Comparison of ENCODE assay signal across 8 cellular contexts in the genomic region with DNA sequence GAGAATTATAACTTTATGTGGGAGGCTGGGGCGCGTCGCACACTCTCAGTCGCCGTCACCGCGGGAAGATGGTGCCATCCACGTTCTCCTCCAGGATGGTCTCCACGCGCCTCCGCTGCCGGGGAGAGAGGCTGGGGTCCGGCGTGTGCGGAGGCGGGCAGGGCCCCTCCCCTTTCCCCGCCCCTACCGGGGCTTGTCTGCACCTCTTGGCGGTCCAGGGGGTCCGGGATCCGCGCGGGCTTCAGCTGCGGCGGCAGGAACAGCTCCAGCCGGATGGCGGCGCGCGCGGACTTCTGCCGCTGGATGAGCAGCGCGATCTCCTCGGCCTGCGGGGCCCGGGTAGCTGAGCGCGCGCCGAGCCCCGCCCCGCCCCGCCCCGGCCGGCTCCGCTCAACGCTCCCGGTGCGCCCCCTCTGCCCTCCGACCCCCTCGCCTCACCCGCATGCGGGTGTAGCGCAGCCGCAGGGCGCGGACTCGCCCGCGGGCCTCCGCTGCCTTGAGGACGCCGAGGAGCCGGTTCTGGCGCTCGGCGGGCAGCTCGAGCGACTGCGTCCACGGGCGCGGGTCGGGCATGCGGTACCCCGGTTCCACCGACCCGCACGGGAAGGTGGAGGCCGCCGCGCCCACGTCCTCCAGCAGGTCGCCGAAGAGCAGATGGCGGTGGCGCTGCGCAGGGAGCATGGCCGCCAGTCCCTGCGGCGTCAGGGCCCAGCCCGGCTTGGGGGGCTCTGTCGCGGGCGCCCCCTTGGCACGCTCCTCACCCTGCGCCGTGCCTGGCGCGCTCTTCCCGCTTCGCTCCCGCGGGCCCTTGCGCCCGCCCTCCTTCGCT. TPM values are rescaled to one million over a fixed set of nuclear protein-coding genes. Genes with fewer than 3 reads are reported as not detected.
DNase-seq lines count a peak whose midpoint lies in the region; ATAC-seq, FAIRE-seq and TF ChIP-seq lines count a peak whose summit lies in the region.

No MANE protein-coding gene starts in this region.

- H3K9me3 ChIP-seq in SJSA1 (replicated peaks) = peaks cover 6% of the 10 kb centered on the region
- no peaks in the 10 kb centered on the region for H3K9me3 ChIP-seq in pancreas

- H3K36me3 ChIP-seq in SJSA1 (no peaks in the 10 kb centered on the region; the same call in 1 of the 2 replicates), pancreas (no peaks in the 10 kb centered on the region), urinary bladder (ENCODE audit: insufficient read depth) (no peaks in the 10 kb centered on the region)

- TF ChIP-seq CTCF in pancreas (IDR thresholded peaks at IDR 0.05) = peak in 3 of 4 donors; percentile 29 to 47 (median 32)

- peak overlapping the region; percentile 35 for H3K4me3 ChIP-seq in SJSA1
- H3K4me3 ChIP-seq in pancreas = peak overlapping the region; percentile 39 to 69 (median 50)
- peak overlapping the region; percentile 35 for H3K4me3 ChIP-seq in urinary bladder (ENCODE audit: low read depth, low read length)

- H3K27ac ChIP-seq in SJSA1 (no peak overlapping the region), pancreas (no peak overlapping the region), urinary bladder (ENCODE audit: low read depth) (no peak overlapping the region)

- peak overlapping the region; percentile 81 for H3K4me3 Mint-ChIP-seq in activated naive CD4-positive, alpha-beta T cell treated with anti-CD3 and anti-CD28 coated beads, Interleukin-2, amount 50 U/mL, for 24 hours

- peak; percentile 92 for DNase-seq in DMS 273 (lab: John Stamatoyannopoulos, UW; ENCODE audit: unreplicated experiment)
- DNase-seq in LHCN-M2 (ENCODE audit: low read depth) = peak; percentile 49
- peak; percentile 59 to 80 for DNase-seq in SJSA1 (ENCODE audit: low read depth in 1 of 2, low spot score in 2 of 2)
- peak; percentile 82 for DNase-seq in glomerular visceral epithelial cell (ENCODE audit: extremely low spot score)
- DNase-seq in pancreas = peak in 5 of 6 donors; percentile 63 to 90 (median 66)

- intact Hi-C loops in pancreas (cut with DNase I) = no loop called here

- H3K27ac Mint-ChIP-seq in activated naive CD4-positive, alpha-beta T cell treated with anti-CD3 and anti-CD28 coated beads, Interleukin-2, amount 50 U/mL, for 24 hours = no peak overlapping the region

- H3K4me1 ChIP-seq in SJSA1 (replicated peaks) = peaks cover 30% of the 10 kb centered on the region
- peaks cover 5 to 11% (median 6%) of the 10 kb centered on the region in 3 donors for H3K4me1 ChIP-seq in pancreas
- H3K4me1 ChIP-seq in urinary bladder (ENCODE audit: insufficient read depth) = peaks cover 2% of the 10 kb centered on the region

- peaks cover 34% of the 10 kb centered on the region for H3K4me1 Mint-ChIP-seq in activated naive CD4-positive, alpha-beta T cell treated with anti-CD3 and anti-CD28 coated beads, Interleukin-2, amount 50 U/mL, for 24 hours

- no peaks in the 10 kb centered on the region for H3K9me3 Mint-ChIP-seq in activated naive CD4-positive, alpha-beta T cell treated with anti-CD3 and anti-CD28 coated beads, Interleukin-2, amount 50 U/mL, for 24 hours

- 0 to 1% methylated on average over 80 to 108 of the region's 108 CpGs for WGBS in pancreas, 2 donors
- 1% methylated on average over 108 of the region's 108 CpGs for WGBS in urinary bladder

- ATAC-seq in pancreas (peak; percentile 58 to 72 (median 71)), HG02885 (IDR thresholded peaks at IDR 0.05; ENCODE audit: poor library complexity, unreplicated experiment) (no peak)

- no peak for FAIRE-seq in pancreas (lab: Jason Lieb, UNC)

- H3K27me3 ChIP-seq in SJSA1 (replicated peaks) = peaks cover 36% of the 10 kb centered on the region
- no peaks in the 10 kb centered on the region for H3K27me3 ChIP-seq in pancreas

- H3K27me3 Mint-ChIP-seq in activated naive CD4-positive, alpha-beta T cell treated with anti-CD3 and anti-CD28 coated beads, Interleukin-2, amount 50 U/mL, for 24 hours = peaks cover 2% of the 10 kb centered on the region

- H3K36me3 Mint-ChIP-seq in activated naive CD4-positive, alpha-beta T cell treated with anti-CD3 and anti-CD28 coated beads, Interleukin-2, amount 50 U/mL, for 24 hours = no peaks in the 10 kb centered on the region

RNA-seq across cellular contexts. Expression of a gene that starts 0.6 kb away (rescaled TPM):
- 0.40 and 1.7 TPM in 2 replicates for total RNA-seq in LHCN-M2 (2014; rRNA removed)
- polyA plus RNA-seq in LHCN-M2 (2012) = 0.11 TPM
- total RNA-seq in SJSA1 (2014; rRNA removed; shearing (Covaris generic)) = 0.24 and 6.6 TPM in 2 replicates
- under 1 TPM in 2 of 6 donors, not detected in 4; 0.22 to 0.24 TPM for total RNA-seq in pancreas
- polyA plus RNA-seq in pancreas = not detected
- total RNA-seq in urinary bladder = not detected
- polyA plus RNA-seq in urinary bladder = 0.48 TPM

RNA-seq across cellular contexts. Expression of a gene that starts 3.7 kb away (rescaled TPM):
- total RNA-seq in LHCN-M2 (2014; rRNA removed) (0.92 and 1.2 TPM in 2 replicates), pancreas (1 to 10 TPM in 3 of 6 donors, under 1 TPM in 3; 0.25 to 2.2 (median 1.1) TPM), urinary bladder (1.1 TPM)
- 0.73 TPM for polyA plus RNA-seq in LHCN-M2 (2012)
- total RNA-seq in SJSA1 (2014; rRNA removed; shearing (Covaris generic)) = 0.09 and 0.16 TPM in 2 replicates
- polyA plus RNA-seq in pancreas (under 1 TPM; 0.49 to 0.94 TPM), urinary bladder (0.67 TPM)

RNA-seq across cellular contexts. Expression of a gene that starts 4.3 kb away (rescaled TPM):
- total RNA-seq in LHCN-M2 (2014; rRNA removed) (26.9 and 34.5 TPM in 2 replicates), pancreas (10 to 100 TPM in 1 of 6 donors, 1 to 10 TPM in 5; 3.2 to 11.9 (median 4.1) TPM), urinary bladder (7.8 TPM)
- polyA plus RNA-seq in LHCN-M2 (2012) = 16.0 TPM
- total RNA-seq in SJSA1 (2014; rRNA removed; shearing (Covaris generic)) = 18.5 and 21.3 TPM in 2 replicates
- polyA plus RNA-seq in pancreas (1 to 10 TPM; 7.5 to 8.9 TPM), urinary bladder (11.6 TPM)

RNA-seq across cellular contexts. Expression of a gene that starts 20.6 kb away (rescaled TPM):
- total RNA-seq in LHCN-M2 (2014; rRNA removed) = 30.7 and 41.1 TPM in 2 replicates
- polyA plus RNA-seq in LHCN-M2 (2012) = 77.5 TPM
- total RNA-seq in SJSA1 (2014; rRNA removed; shearing (Covaris generic)) = 120 and 139 TPM in 2 replicates
- 10 to 100 TPM; 11.6 to 24.5 (median 13.9) TPM for total RNA-seq in pancreas
- 10 to 100 TPM; 35.7 to 52.9 TPM for polyA plus RNA-seq in pancreas
- total RNA-seq in urinary bladder = 18.2 TPM
- 69.0 TPM for polyA plus RNA-seq in urinary bladder

RNA-seq across cellular contexts. Expression of a gene that starts 23.8 kb away (rescaled TPM):
- total RNA-seq in LHCN-M2 (2014; rRNA removed) (not detected in 2 replicates), pancreas (not detected), urinary bladder (not detected)
- not detected for polyA plus RNA-seq in LHCN-M2 (2012)
- not detected in 2 replicates for total RNA-seq in SJSA1 (2014; rRNA removed; shearing (Covaris generic))
- polyA plus RNA-seq in pancreas (not detected), urinary bladder (not detected)
